In the genomic region with DNA sequence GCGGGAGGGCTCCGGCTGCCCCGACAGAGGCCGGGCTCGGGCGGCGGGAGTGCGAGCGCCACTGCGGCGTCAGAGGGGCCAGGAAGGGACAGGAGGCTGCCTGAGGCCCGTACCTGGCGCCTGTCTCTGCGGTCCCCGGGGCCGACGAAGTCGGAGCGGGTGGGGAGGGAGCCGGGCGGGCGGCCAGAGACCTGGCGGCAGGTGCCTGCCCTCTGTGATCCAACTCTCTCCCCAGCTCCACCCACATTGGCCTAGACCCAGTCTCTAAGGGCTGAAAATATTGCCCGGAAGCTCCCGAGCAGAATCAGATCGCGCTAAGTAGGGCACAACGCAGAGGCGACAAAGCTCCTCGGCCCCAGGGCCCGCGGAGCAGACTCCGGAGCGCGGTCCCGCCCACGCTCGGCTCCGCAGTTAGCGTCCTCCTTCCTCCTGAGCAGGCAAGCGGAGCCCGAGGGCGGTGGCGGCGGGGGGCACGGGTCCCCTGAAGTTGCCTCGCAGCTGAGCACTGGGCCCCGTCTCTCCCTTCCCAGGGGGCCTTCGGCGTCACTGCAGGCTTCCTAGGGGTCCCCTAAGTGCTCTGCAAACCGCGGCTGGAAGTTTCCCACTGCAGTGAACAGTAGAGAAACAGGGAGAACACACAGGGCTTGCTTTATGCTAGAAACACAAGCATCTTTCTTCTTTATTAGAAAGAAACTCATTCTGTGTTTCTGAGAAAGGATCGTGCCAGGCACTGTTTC, we compare ENCODE assay signal across 8 cellular contexts. TPM values are rescaled to one million over a fixed set of nuclear protein-coding genes. Genes with fewer than 3 reads are reported as not detected.
DNase-seq lines count a peak whose midpoint lies in the region; ATAC-seq and TF ChIP-seq lines count a peak whose summit lies in the region.

A gene (plus strand): TSS at position 307 of the 737 bp plus-strand sequence. CDS start 906 bp downstream, outside the sequence.

- H3K36me3 ChIP-seq in parathyroid adenoma (ENCODE audit: control insufficient read depth, insufficient read depth, low read length) (no peaks in the 10 kb centered on the region), tibial artery (peaks cover 32 to 37% (median 33%) of the 10 kb centered on the region in 3 donors)

- H3K4me1 ChIP-seq in parathyroid adenoma (peaks cover 3% of the 10 kb centered on the region), tibial artery (peaks cover 0 to 22% (median 12%) of the 10 kb centered on the region in 4 donors)

- intact Hi-C loops in Right ventricle myocardium superior (cut with DNase I) = loop anchor here (2.0 kb wide), 1 partner anchor 30 kb away; a partner anchor contains a TSS
- intact Hi-C loops in tibial artery (cut with DNase I; ENCODE audit: low total_unique reads) = loop anchor here (2.0 kb wide), 1 partner anchor 28 kb away; no protein-coding TSS in a partner anchor

- peaks cover 26% of the 10 kb centered on the region for H3K36me3 Mint-ChIP-seq in activated naive CD8-positive, alpha-beta T cell treated with anti-CD3 and anti-CD28 coated beads for 36 hours

- H3K9me3 ChIP-seq in parathyroid adenoma (ENCODE audit: control insufficient read depth, low read length) (no peaks in the 10 kb centered on the region), tibial artery (no peaks in the 10 kb centered on the region)

- H3K4me3 ChIP-seq in parathyroid adenoma (ENCODE audit: low read depth, low read length) = peak within 1 kb of the TSS; percentile 68
- H3K4me3 ChIP-seq in tibial artery = peak within 1 kb of the TSS; percentile 65 to 90

- DNase-seq in DMS53 (lab: John Stamatoyannopoulos, UW) (peak; percentile 82), HuH-7 (ENCODE audit: low spot score) (peak; percentile 79), Right ventricle myocardium superior (peak; percentile 80), tibial artery (peak in 1 of 2 donors; percentile 76)
- peak; percentile 87 for DNase-seq in activated naive CD8-positive, alpha-beta T cell treated with anti-CD3 and anti-CD28 coated beads for 36 hours

- peak within 1 kb of the TSS; percentile 89 for H3K27ac Mint-ChIP-seq in activated naive CD8-positive, alpha-beta T cell treated with anti-CD3 and anti-CD28 coated beads for 36 hours

- H3K27ac ChIP-seq in parathyroid adenoma = peak within 1 kb of the TSS; percentile 86
- H3K27ac ChIP-seq in tibial artery = peak within 1 kb of the TSS; percentile 91 to 94

- peaks cover 3% of the 10 kb centered on the region for H3K79me2 ChIP-seq in parathyroid adenoma

- H3K4me1 Mint-ChIP-seq in activated naive CD8-positive, alpha-beta T cell treated with anti-CD3 and anti-CD28 coated beads for 36 hours = peaks cover 19% of the 10 kb centered on the region

- peak within 1 kb of the TSS; percentile 95 for H2AFZ ChIP-seq in parathyroid adenoma

- H3K9me3 Mint-ChIP-seq in activated naive CD8-positive, alpha-beta T cell treated with anti-CD3 and anti-CD28 coated beads for 36 hours = no peaks in the 10 kb centered on the region

- H3K4me3 Mint-ChIP-seq in activated naive CD8-positive, alpha-beta T cell treated with anti-CD3 and anti-CD28 coated beads for 36 hours = peak within 1 kb of the TSS; percentile 87

- H3K27me3 ChIP-seq in parathyroid adenoma (ENCODE audit: control insufficient read depth, insufficient read depth, low read length) (no peaks in the 10 kb centered on the region), tibial artery (no peaks in the 10 kb centered on the region)

- H3K4me2 ChIP-seq in parathyroid adenoma (ENCODE audit: low read length) = peak within 1 kb of the TSS; percentile 86

- TF ChIP-seq CTCF in parathyroid adenoma (IDR thresholded peaks at IDR 0.05) (no peak), tibial artery (IDR thresholded peaks at IDR 0.05) (no peak)

- ATAC-seq in GM21515 (IDR thresholded peaks at IDR 0.05; ENCODE audit: unreplicated experiment) (peak; percentile 61), SK-N-SH treated with all-trans-retinoic acid at 6 μM for 48 hours (peak; percentile 72), Right ventricle myocardium superior (ENCODE audit: poor library complexity) (peak; percentile 44)

- peak within 1 kb of the TSS; percentile 61 for H3K9ac ChIP-seq in parathyroid adenoma

- no peaks in the 10 kb centered on the region for H3K27me3 Mint-ChIP-seq in activated naive CD8-positive, alpha-beta T cell treated with anti-CD3 and anti-CD28 coated beads for 36 hours

TF ChIP-seq in SK-N-SH treated with all-trans-retinoic acid at 6 μM for 48 hours, 23 proteins besides CTCF, POLR2A, EP300 and RAD21:
- TF ChIP-seq, protein P1, sequence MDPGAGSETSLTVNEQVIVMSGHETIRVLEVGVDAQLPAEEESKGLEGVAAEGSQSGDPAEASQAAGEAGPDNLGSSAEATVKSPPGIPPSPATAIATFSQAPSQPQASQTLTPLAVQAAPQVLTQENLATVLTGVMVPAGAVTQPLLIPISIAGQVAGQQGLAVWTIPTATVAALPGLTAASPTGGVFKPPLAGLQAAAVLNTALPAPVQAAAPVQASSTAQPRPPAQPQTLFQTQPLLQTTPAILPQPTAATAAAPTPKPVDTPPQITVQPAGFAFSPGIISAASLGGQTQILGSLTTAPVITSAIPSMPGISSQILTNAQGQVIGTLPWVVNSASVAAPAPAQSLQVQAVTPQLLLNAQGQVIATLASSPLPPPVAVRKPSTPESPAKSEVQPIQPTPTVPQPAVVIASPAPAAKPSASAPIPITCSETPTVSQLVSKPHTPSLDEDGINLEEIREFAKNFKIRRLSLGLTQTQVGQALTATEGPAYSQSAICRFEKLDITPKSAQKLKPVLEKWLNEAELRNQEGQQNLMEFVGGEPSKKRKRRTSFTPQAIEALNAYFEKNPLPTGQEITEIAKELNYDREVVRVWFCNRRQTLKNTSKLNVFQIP (CRISPR knock-in tag; IDR thresholded peaks at IDR 0.05; ENCODE audit: borderline replicate concordance, low read depth) = no peak
- TF ChIP-seq BACH2 (CRISPR knock-in tag; IDR thresholded peaks at IDR 0.05; ENCODE audit: borderline replicate concordance) (no peak), ZC3H10 (CRISPR knock-in tag; IDR thresholded peaks at IDR 0.05) (no peak), OSR1 (CRISPR knock-in tag; IDR thresholded peaks at IDR 0.05) (no peak), ZNF8 (CRISPR knock-in tag; IDR thresholded peaks at IDR 0.05) (no peak), GLIS3 (CRISPR knock-in tag; IDR thresholded peaks at IDR 0.05) (no peak), PPARA (CRISPR knock-in tag; IDR thresholded peaks at IDR 0.05; ENCODE audit: borderline replicate concordance) (no peak), TCF4 (CRISPR knock-in tag; IDR thresholded peaks at IDR 0.05; ENCODE audit: borderline replicate concordance) (no peak), TOX (CRISPR knock-in tag; IDR thresholded peaks at IDR 0.05; ENCODE audit: borderline replicate concordance) (no peak), ZFP3 (CRISPR knock-in tag; IDR thresholded peaks at IDR 0.05) (no peak)
- TF ChIP-seq, protein P2, sequence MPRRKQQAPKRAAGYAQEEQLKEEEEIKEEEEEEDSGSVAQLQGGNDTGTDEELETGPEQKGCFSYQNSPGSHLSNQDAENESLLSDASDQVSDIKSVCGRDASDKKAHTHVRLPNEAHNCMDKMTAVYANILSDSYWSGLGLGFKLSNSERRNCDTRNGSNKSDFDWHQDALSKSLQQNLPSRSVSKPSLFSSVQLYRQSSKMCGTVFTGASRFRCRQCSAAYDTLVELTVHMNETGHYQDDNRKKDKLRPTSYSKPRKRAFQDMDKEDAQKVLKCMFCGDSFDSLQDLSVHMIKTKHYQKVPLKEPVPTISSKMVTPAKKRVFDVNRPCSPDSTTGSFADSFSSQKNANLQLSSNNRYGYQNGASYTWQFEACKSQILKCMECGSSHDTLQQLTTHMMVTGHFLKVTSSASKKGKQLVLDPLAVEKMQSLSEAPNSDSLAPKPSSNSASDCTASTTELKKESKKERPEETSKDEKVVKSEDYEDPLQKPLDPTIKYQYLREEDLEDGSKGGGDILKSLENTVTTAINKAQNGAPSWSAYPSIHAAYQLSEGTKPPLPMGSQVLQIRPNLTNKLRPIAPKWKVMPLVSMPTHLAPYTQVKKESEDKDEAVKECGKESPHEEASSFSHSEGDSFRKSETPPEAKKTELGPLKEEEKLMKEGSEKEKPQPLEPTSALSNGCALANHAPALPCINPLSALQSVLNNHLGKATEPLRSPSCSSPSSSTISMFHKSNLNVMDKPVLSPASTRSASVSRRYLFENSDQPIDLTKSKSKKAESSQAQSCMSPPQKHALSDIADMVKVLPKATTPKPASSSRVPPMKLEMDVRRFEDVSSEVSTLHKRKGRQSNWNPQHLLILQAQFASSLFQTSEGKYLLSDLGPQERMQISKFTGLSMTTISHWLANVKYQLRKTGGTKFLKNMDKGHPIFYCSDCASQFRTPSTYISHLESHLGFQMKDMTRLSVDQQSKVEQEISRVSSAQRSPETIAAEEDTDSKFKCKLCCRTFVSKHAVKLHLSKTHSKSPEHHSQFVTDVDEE (CRISPR knock-in tag; IDR thresholded peaks at IDR 0.05) = no peak
- TF ChIP-seq, protein P3, sequence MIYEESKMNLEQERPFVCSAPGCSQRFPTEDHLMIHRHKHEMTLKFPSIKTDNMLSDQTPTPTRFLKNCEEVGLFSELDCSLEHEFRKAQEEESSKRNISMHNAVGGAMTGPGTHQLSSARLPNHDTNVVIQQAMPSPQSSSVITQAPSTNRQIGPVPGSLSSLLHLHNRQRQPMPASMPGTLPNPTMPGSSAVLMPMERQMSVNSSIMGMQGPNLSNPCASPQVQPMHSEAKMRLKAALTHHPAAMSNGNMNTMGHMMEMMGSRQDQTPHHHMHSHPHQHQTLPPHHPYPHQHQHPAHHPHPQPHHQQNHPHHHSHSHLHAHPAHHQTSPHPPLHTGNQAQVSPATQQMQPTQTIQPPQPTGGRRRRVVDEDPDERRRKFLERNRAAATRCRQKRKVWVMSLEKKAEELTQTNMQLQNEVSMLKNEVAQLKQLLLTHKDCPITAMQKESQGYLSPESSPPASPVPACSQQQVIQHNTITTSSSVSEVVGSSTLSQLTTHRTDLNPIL (CRISPR knock-in tag; IDR thresholded peaks at IDR 0.05; ENCODE audit: low read depth) = no peak

RNA-seq across cellular contexts. Expression of the gene that starts here (rescaled TPM):
- total RNA-seq in activated naive CD8-positive, alpha-beta T cell treated with anti-CD3 and anti-CD28 coated beads for 36 hours = 10 to 100 TPM; 69.1 to 74.1 TPM
- total RNA-seq in Right ventricle myocardium superior = 130 TPM
